Comparison of ENCODE assay signal across 12 cellular contexts in the genomic region with DNA sequence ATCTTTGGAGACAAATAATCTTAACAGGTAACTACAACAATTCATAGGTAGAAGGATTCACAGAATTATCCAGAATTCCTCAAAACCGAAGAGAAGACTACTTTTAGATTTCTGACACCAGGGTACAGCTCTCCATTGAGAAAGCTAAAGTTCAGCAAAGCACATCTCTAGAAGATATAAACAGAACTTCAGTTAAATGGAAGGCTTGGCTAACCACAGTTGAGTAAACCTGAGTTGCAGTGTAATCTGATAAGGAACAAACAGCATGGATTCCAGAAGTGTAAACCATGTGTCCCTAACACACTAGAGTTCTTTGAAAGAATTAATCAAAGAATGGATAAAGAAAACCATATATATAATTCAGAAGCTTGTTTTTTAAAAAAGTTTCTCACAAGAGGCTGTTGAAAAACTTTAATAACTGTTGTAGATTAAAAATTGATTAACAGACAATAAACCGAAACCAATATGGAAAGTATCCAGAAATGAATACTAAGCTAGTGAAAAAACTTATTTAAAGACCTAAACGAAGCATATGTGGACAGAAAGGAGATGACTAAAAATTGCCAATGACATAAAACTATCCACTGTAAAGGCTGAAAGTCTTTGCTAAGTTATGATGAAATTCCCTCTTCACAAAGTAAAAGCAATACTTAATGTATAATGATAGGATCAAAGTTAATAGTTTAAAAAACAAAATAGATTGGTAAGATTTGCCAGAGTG. TPM values are rescaled to one million over a fixed set of nuclear protein-coding genes. Genes with fewer than 3 reads are reported as not detected.
DNase-seq lines count a peak whose midpoint lies in the region; ATAC-seq and TF ChIP-seq lines count a peak whose summit lies in the region.
"Had no signal": no experiment of that assay in that cellular context is flagged by ENCODE, and none has a peak within 500 bp of the region (broad histone marks: within the 10 kb centered on the region; RNA-seq: fewer than 3 reads in every experiment).

No MANE protein-coding gene starts in this region.

- POLR2A ChIA-PET in HEK293 (lab: Yijun Ruan, JAX): interaction anchor here (0.5 to 5.4 kb wide), 2 partner anchors 52 to 60 kb away, joined by 3 to 130 read pairs; partner anchors contain the start of gene SUPT4H1
- POLR2A ChIA-PET in CD8-positive, alpha-beta memory T cell (lab: Charles Lee): no interaction called here

- CTCF ChIA-PET in HEK293 (lab: Yijun Ruan, JAX): interaction anchor here (1.0 to 5.7 kb wide), 6 partner anchors 16 to 241 kb away, joined by 3 to 100 read pairs (median 4); partner anchors contain the start of gene SUPT4H1
- CTCF ChIA-PET in CD8-positive, alpha-beta memory T cell (lab: Charles Lee): interaction anchor here (0.8 to 6.5 kb wide), 2 partner anchors 13 to 96 kb away, joined by 3 to 98 read pairs; no protein-coding TSS in a partner anchor

- H3K27ac ChIP-seq in 22Rv1 (peak overlapping the region; percentile 98), HEK293 (ENCODE audit: extremely low read depth, low read depth, low read length) (peak overlapping the region; percentile 25)
- no peak overlapping the region for H3K27ac ChIP-seq in CD8-positive, alpha-beta memory T cell (ENCODE audit: low read depth, low read length)
- H3K27ac ChIP-seq: spleen had no signal

- DNase-seq in left lobe of liver (ENCODE audit: low spot score) (no peak), NCI-H748 (lab: John Stamatoyannopoulos, UW; ENCODE audit: unreplicated experiment) (no peak), activated gamma-delta T cell treated with Interleukin-2 at 50 U/mL for 16 hours (no peak)
- DNase-seq in CD8-positive, alpha-beta memory T cell: no peak
- DNase-seq: activated gamma-delta T cell; spleen; stimulated activated CD8-positive, alpha-beta memory T cell treated with anti-CD3 and anti-CD28 coated beads, Interleukin-4, amount 100 ng/mL, for 48 hours had no signal

- H3K36me3 Mint-ChIP-seq in activated T-helper 17 cell treated with anti-CD3 and anti-CD28 coated beads, Interleukin-2, amount 50 U/mL, for 72 hours (ENCODE audit: low read depth): no peaks in the 10 kb centered on the region
- H3K36me3 Mint-ChIP-seq in CD8-positive, alpha-beta memory T cell: peaks cover 0 to 5% (median 0%) of the 10 kb centered on the region in 3 donors

- no peaks in the 10 kb centered on the region for H3K9me3 ChIP-seq in HEK293 (ENCODE audit: control insufficient read depth, insufficient read depth, low read depth, low read length)
- no peaks in the 10 kb centered on the region for H3K9me3 ChIP-seq in CD8-positive, alpha-beta memory T cell (ENCODE audit: low read length)
- H3K9me3 ChIP-seq: spleen had no signal

- peaks cover 7% of the 10 kb centered on the region for H3K4me1 Mint-ChIP-seq in activated T-helper 17 cell treated with anti-CD3 and anti-CD28 coated beads, Interleukin-2, amount 50 U/mL, for 72 hours
- H3K4me1 Mint-ChIP-seq in CD8-positive, alpha-beta memory T cell: peaks cover 8 to 17% (median 13%) of the 10 kb centered on the region in 3 donors

- peaks cover 29% of the 10 kb centered on the region for H3K4me1 ChIP-seq in HEK293 (ENCODE audit: control insufficient read depth, insufficient read depth, low read length)
- H3K4me1 ChIP-seq in CD8-positive, alpha-beta memory T cell (ENCODE audit: insufficient read depth, low read length): peaks cover 12% of the 10 kb centered on the region

- H3K4me3 Mint-ChIP-seq in activated T-helper 17 cell treated with anti-CD3 and anti-CD28 coated beads, Interleukin-2, amount 50 U/mL, for 72 hours: peak overlapping the region; percentile 13
- no peak overlapping the region for H3K4me3 Mint-ChIP-seq in CD8-positive, alpha-beta memory T cell

- TF ChIP-seq CTCF in 22Rv1 (IDR thresholded peaks at IDR 0.05) (no peak), HEK293 (tag by site-specific recombination; IDR thresholded peaks at IDR 0.05) (no peak)

- peak overlapping the region; percentile 66 for H3K27ac Mint-ChIP-seq in activated T-helper 17 cell treated with anti-CD3 and anti-CD28 coated beads, Interleukin-2, amount 50 U/mL, for 72 hours
- no peak overlapping the region for H3K27ac Mint-ChIP-seq in CD8-positive, alpha-beta memory T cell

- no peaks in the 10 kb centered on the region; a peak in 1 of 3 replicates for H3K36me3 ChIP-seq in HEK293 (ENCODE audit: control insufficient read depth in 2 of 2, insufficient read depth in 1 of 2, low read length in 2 of 2)
- no peaks in the 10 kb centered on the region for H3K36me3 ChIP-seq in CD8-positive, alpha-beta memory T cell (ENCODE audit: insufficient read depth, low read length)
- H3K36me3 ChIP-seq: spleen had no signal

- peak overlapping the region; percentile 17 for H3K4me3 ChIP-seq in HEK293 (ENCODE audit: low read depth, low read length)
- no peak overlapping the region for H3K4me3 ChIP-seq in CD8-positive, alpha-beta memory T cell (ENCODE audit: low read length)
- H3K4me3 ChIP-seq: spleen had no signal

- no peaks in the 10 kb centered on the region for H3K27me3 Mint-ChIP-seq in activated T-helper 17 cell treated with anti-CD3 and anti-CD28 coated beads, Interleukin-2, amount 50 U/mL, for 72 hours
- no peaks in the 10 kb centered on the region for H3K27me3 Mint-ChIP-seq in CD8-positive, alpha-beta memory T cell

- no peaks in the 10 kb centered on the region for H3K9me3 Mint-ChIP-seq in activated T-helper 17 cell treated with anti-CD3 and anti-CD28 coated beads, Interleukin-2, amount 50 U/mL, for 72 hours
- H3K9me3 Mint-ChIP-seq in CD8-positive, alpha-beta memory T cell: no peaks in the 10 kb centered on the region

- ATAC-seq in activated T-helper 17 cell treated with anti-CD3 and anti-CD28 coated beads, Interleukin-2, amount 50 U/mL, for 72 hours (replicated peaks): peak; percentile 37
- ATAC-seq in left lobe of liver: peak; percentile 13
- ATAC-seq in GM18498 (IDR thresholded peaks at IDR 0.05; ENCODE audit: unreplicated experiment): no peak

- H3K27me3 ChIP-seq in CD8-positive, alpha-beta memory T cell (ENCODE audit: insufficient read depth, low read length, poor library complexity, severe bottlenecking): no peaks in the 10 kb centered on the region
- H3K27me3 ChIP-seq: spleen had no signal

TF ChIP-seq in HEK293, 187 proteins besides CTCF, POLR2A, EP300 and RAD21 (continues in another document):
- TF ChIP-seq SP7 (tag by site-specific recombination; IDR thresholded peaks at IDR 0.05) (0 out of 2 replicates have a peak, but pooled peaks have one; percentile 26), ZNF664 (tag by site-specific recombination; IDR thresholded peaks at IDR 0.05) (0 out of 2 replicates have a peak, but pooled peaks have one; percentile 10), KLF8 (tag by site-specific recombination; IDR thresholded peaks at IDR 0.05) (peak; percentile 17; the same call in 1 of the 2 replicates), BCL11B (tag by site-specific recombination; IDR thresholded peaks at IDR 0.05; ENCODE audit: low read depth) (no peak), ZBTB17 (tag by site-specific recombination; IDR thresholded peaks at IDR 0.05) (peak; percentile 17; the same call in 1 of the 2 replicates), ZFP41 (tag by site-specific recombination; IDR thresholded peaks at IDR 0.05; ENCODE audit: borderline replicate concordance) (no peak), ZBTB44 (tag by site-specific recombination; IDR thresholded peaks at IDR 0.05) (0 out of 2 replicates have a peak, but pooled peaks have one; percentile 16), ZNF394 (tag by site-specific recombination; IDR thresholded peaks at IDR 0.05; ENCODE audit: borderline replicate concordance) (0 out of 2 replicates have a peak, but pooled peaks have one; percentile 4), ZSCAN16 (tag by site-specific recombination; IDR thresholded peaks at IDR 0.05) (peak; percentile 86), KLF9 (tag by site-specific recombination; IDR thresholded peaks at IDR 0.05; ENCODE audit: low read depth) (no peak), ZNF10 (tag by site-specific recombination; IDR thresholded peaks at IDR 0.05) (0 out of 2 replicates have a peak, but pooled peaks have one; percentile 8), ZNF23 (tag by site-specific recombination; IDR thresholded peaks at IDR 0.05; ENCODE audit: borderline replicate concordance) (no peak)
- TF ChIP-seq, protein P1, sequence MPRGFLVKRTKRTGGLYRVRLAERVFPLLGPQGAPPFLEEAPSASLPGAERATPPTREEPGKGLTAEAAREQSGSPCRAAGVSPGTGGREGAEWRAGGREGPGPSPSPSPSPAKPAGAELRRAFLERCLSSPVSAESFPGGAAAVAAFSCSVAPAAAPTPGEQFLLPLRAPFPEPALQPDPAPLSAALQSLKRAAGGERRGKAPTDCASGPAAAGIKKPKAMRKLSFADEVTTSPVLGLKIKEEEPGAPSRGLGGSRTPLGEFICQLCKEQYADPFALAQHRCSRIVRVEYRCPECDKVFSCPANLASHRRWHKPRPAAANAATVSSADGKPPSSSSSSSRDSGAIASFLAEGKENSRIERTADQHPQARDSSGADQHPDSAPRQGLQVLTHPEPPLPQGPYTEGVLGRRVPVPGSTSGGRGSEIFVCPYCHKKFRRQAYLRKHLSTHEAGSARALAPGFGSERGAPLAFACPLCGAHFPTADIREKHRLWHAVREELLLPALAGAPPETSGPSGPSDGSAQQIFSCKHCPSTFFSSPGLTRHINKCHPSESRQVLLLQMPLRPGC (tag by site-specific recombination; IDR thresholded peaks at IDR 0.05): no peak

RNA-seq across cellular contexts. Expression of gene RNF43, which starts 4.3 kb away (rescaled TPM):
- total RNA-seq in activated T-helper 17 cell treated with anti-CD3 and anti-CD28 coated beads, Interleukin-2, amount 50 U/mL, for 72 hours: under 1 TPM; 0.71 to 0.85 TPM
- total RNA-seq in left lobe of liver: 13.0 TPM
- 1 to 10 TPM in 1 of 2 experiments, under 1 TPM in 1; 0.47 to 1.2 TPM for total RNA-seq in CD8-positive, alpha-beta memory T cell
- 1.4 TPM for polyA plus RNA-seq in CD8-positive, alpha-beta memory T cell
- total RNA-seq: dermis microvascular lymphatic vessel endothelial cell had no signal
